21 cellular contexts compared by ENCODE assay signal in genomic region chr4:123300625-123301024, GRCh38.
DNase-seq lines count a peak whose midpoint lies in the region; ATAC-seq, FAIRE-seq and TF ChIP-seq lines count a peak whose summit lies in the region.
"Had no signal": no experiment of that assay in that cellular context is flagged by ENCODE, and none has a peak within 500 bp of the region (broad histone marks: within the 10 kb centered on the region; RNA-seq: fewer than 3 reads in every experiment).

No MANE protein-coding gene starts in this region.

- H3K4me1 ChIP-seq in CD8-positive, alpha-beta memory T cell (ENCODE audit: insufficient read depth, low read length): no peaks in the 10 kb centered on the region
- no peaks in the 10 kb centered on the region for H3K4me1 ChIP-seq in upper lobe of right lung
- H3K4me1 ChIP-seq in CD4-positive, alpha-beta memory T cell (ENCODE audit: insufficient read depth, low read length): no peaks in the 10 kb centered on the region

- H3K36me3 ChIP-seq in CD8-positive, alpha-beta memory T cell (ENCODE audit: insufficient read depth, low read length): no peaks in the 10 kb centered on the region
- no peaks in the 10 kb centered on the region for H3K36me3 ChIP-seq in upper lobe of right lung
- H3K36me3 ChIP-seq in CD4-positive, alpha-beta memory T cell (ENCODE audit: insufficient read depth, low read length): no peaks in the 10 kb centered on the region
- H3K36me3 ChIP-seq: BLaER1 had no signal

- H3K4me3 ChIP-seq in Jurkat, Clone E6-1 (ENCODE audit: low read length): no peak overlapping the region
- H3K4me3 ChIP-seq in CD8-positive, alpha-beta memory T cell (ENCODE audit: low read length): no peak overlapping the region
- no peak overlapping the region for H3K4me3 ChIP-seq in upper lobe of right lung
- no peak overlapping the region for H3K4me3 ChIP-seq in CD4-positive, alpha-beta memory T cell (ENCODE audit: low read length in 2 of 2)
- H3K4me3 ChIP-seq: BLaER1 had no signal

- CTCF ChIA-PET in CD8-positive, alpha-beta memory T cell (lab: Charles Lee): no interaction called here
- CTCF ChIA-PET in CD4-positive, alpha-beta memory T cell (lab: Charles Lee; ENCODE audit: partially characterized antibody): no interaction called here

- intact Hi-C loops in natural killer cell (cut with micrococcal nuclease) (no loop called here), upper lobe of right lung (cut with DNase I) (no loop called here)
- intact Hi-C loops in CD4-positive, alpha-beta memory T cell (cut with micrococcal nuclease): no loop called here

- H3K4me1 Mint-ChIP-seq in T-helper 17 cell (no peaks in the 10 kb centered on the region), natural killer cell (peaks cover 51 to 61% of the 10 kb centered on the region in 2 donors)
- peaks cover 21 to 28% (median 28%) of the 10 kb centered on the region in 3 donors for H3K4me1 Mint-ChIP-seq in CD8-positive, alpha-beta memory T cell
- no peaks in the 10 kb centered on the region for H3K4me1 Mint-ChIP-seq in CD4-positive, alpha-beta memory T cell

- H3K4me3 Mint-ChIP-seq in T-helper 17 cell (no peak overlapping the region), natural killer cell (peak overlapping the region; percentile 65)
- H3K4me3 Mint-ChIP-seq in CD8-positive, alpha-beta memory T cell: peak overlapping the region in 1 of 7 donors; percentile 57
- no peak overlapping the region for H3K4me3 Mint-ChIP-seq in CD4-positive, alpha-beta memory T cell
- H3K4me3 Mint-ChIP-seq: CD14-positive monocyte, H9 had no signal

- H3K9me3 Mint-ChIP-seq in natural killer cell: no peaks in the 10 kb centered on the region
- peaks cover 0 to 4% (median 0%) of the 10 kb centered on the region in 5 donors for H3K9me3 Mint-ChIP-seq in CD8-positive, alpha-beta memory T cell
- H3K9me3 Mint-ChIP-seq in CD4-positive, alpha-beta memory T cell: peaks cover 0 to 3% (median 0%) of the 10 kb centered on the region in 8 donors
- H3K9me3 Mint-ChIP-seq: CD8-positive, alpha-beta T cell; H9 had no signal

- H3K27me3 Mint-ChIP-seq in T-helper 17 cell (no peaks in the 10 kb centered on the region), natural killer cell (ENCODE audit: low read depth in 2 of 2) (no peaks in the 10 kb centered on the region)
- H3K27me3 Mint-ChIP-seq in CD8-positive, alpha-beta memory T cell: no peaks in the 10 kb centered on the region
- H3K27me3 Mint-ChIP-seq in CD4-positive, alpha-beta memory T cell: no peaks in the 10 kb centered on the region

- peak; percentile 64 for FAIRE-seq in D721Med (lab: Jason Lieb, UNC)
- FAIRE-seq: GM12892, GM18507, H1, HTR-8/SVneo had no signal

- H3K36me3 Mint-ChIP-seq in T-helper 17 cell (ENCODE audit: low read depth): peaks cover 5% of the 10 kb centered on the region
- no peaks in the 10 kb centered on the region for H3K36me3 Mint-ChIP-seq in natural killer cell
- H3K36me3 Mint-ChIP-seq in CD8-positive, alpha-beta memory T cell: peaks cover 3 to 27% (median 10%) of the 10 kb centered on the region in 3 donors
- peaks cover 23 to 45% of the 10 kb centered on the region in 2 donors for H3K36me3 Mint-ChIP-seq in CD4-positive, alpha-beta memory T cell

- TF ChIP-seq CTCF in D721Med (IDR thresholded peaks at IDR 0.05; ENCODE audit: insufficient read depth, missing control alignments): no peak
- no peak for TF ChIP-seq CTCF in natural killer cell (IDR thresholded peaks at IDR 0.05)
- TF ChIP-seq CTCF in upper lobe of right lung (IDR thresholded peaks at IDR 0.05): no peak

- ATAC-seq in T-helper 17 cell (no peak), natural killer cell (no peak), upper lobe of right lung (no peak)
- ATAC-seq: CD8-positive, alpha-beta T cell had no signal

- no peak overlapping the region for H3K27ac ChIP-seq in CD8-positive, alpha-beta memory T cell (ENCODE audit: low read depth, low read length)
- no peak overlapping the region for H3K27ac ChIP-seq in upper lobe of right lung
- H3K27ac ChIP-seq in CD4-positive, alpha-beta memory T cell (ENCODE audit: low read depth, low read length): no peak overlapping the region
- H3K27ac ChIP-seq: BLaER1 had no signal

- no peaks in the 10 kb centered on the region for H3K27me3 ChIP-seq in CD8-positive, alpha-beta memory T cell (ENCODE audit: insufficient read depth, low read length, poor library complexity, severe bottlenecking)
- H3K27me3 ChIP-seq in upper lobe of right lung: no peaks in the 10 kb centered on the region
- H3K27me3 ChIP-seq in CD4-positive, alpha-beta memory T cell (ENCODE audit: insufficient read depth, low read length): no peaks in the 10 kb centered on the region
- H3K27me3 ChIP-seq: BLaER1 had no signal

- DNase-seq in D721Med (ENCODE audit: insufficient read length, low spot score): no peak
- DNase-seq in Jurkat, Clone E6-1 (ENCODE audit: low read depth, low spot score): peak; percentile 63
- no peak for DNase-seq in T-helper 17 cell
- no peak for DNase-seq in natural killer cell
- no peak for DNase-seq in CD8-positive, alpha-beta memory T cell
- DNase-seq in upper lobe of right lung: no peak
- DNase-seq in CD4-positive, alpha-beta memory T cell: no peak
- DNase-seq in HCEC 1CT: no peak
- DNase-seq: 8988T; CD8-positive, alpha-beta T cell; COR-L47; GDM1; H9; IMR-90; KBM-7 had no signal

- H3K9me3 ChIP-seq in T-helper 17 cell (ENCODE audit: control insufficient read depth, low read length, poor library complexity, severe bottlenecking) (no peaks in the 10 kb centered on the region), upper lobe of right lung (no peaks in the 10 kb centered on the region)
- no peaks in the 10 kb centered on the region for H3K9me3 ChIP-seq in CD8-positive, alpha-beta memory T cell (ENCODE audit: low read length)
- no peaks in the 10 kb centered on the region for H3K9me3 ChIP-seq in CD4-positive, alpha-beta memory T cell (ENCODE audit: control insufficient read depth in 1 of 2, low read length in 2 of 2)
- H3K9me3 ChIP-seq: BLaER1 had no signal

- H3K27ac Mint-ChIP-seq in T-helper 17 cell (peak overlapping the region; percentile 37), natural killer cell (peak overlapping the region; percentile 35 to 76)
- H3K27ac Mint-ChIP-seq in CD8-positive, alpha-beta memory T cell: no peak overlapping the region
- H3K27ac Mint-ChIP-seq in CD4-positive, alpha-beta memory T cell: no peak overlapping the region
- H3K27ac Mint-ChIP-seq: CD8-positive, alpha-beta T cell; H9 had no signal

- POLR2A ChIA-PET in CD8-positive, alpha-beta memory T cell (lab: Charles Lee): no interaction called here
- POLR2A ChIA-PET in CD4-positive, alpha-beta memory T cell (lab: Charles Lee; ENCODE audit: partially characterized antibody): no interaction called here

Comparison
In these comparisons a context has a peak if more than half of its experiments do, and no peak if none do; other contexts are left out.
1. H3K27ac Mint-ChIP-seq: peak in T-helper 17 cell (single experiment) and natural killer cell (2 of 2); none in CD8-positive, alpha-beta memory T cell (0 of 8) and CD4-positive, alpha-beta memory T cell (0 of 7).